Comparison of ENCODE assay signal across 14 cellular contexts in the genomic region with DNA sequence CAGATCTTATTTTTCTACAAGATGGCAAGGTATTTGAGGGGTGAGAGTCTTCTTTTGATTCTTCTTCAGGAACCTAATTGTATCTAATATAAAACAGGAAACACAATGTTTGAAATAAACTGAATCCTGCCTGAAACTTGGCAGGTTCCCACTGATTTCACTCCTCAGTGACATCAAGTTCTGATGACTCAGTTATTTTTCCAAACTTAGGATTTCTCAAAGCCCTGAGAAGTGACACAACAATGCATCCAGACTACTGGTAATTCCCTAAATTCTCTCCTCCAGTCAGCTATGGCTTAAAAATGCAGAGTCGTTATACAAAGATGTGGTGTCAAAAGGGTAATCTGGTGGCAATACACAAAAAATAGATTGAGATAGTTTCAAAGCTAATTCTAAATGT.
DNase-seq lines count a peak whose midpoint lies in the region; ATAC-seq and TF ChIP-seq lines count a peak whose summit lies in the region.
"Had no signal": no experiment of that assay in that cellular context is flagged by ENCODE, and none has a peak within 500 bp of the region (broad histone marks: within the 10 kb centered on the region; RNA-seq: fewer than 3 reads in every experiment).

No MANE protein-coding gene starts in this region.

- H2BK12ac ChIP-seq in mesenchymal stem cell (ENCODE audit: low read length in 2 of 2) = no peak overlapping the region

- 22 to 63% methylated on average over 1 of the region's 1 CpG for WGBS in esophagus, 2 donors
- no CpG with 5 or more reads among the region's 1 CpG for WGBS in mesenchymal stem cell

- H3K23ac ChIP-seq in mesenchymal stem cell (ENCODE audit: low read length in 2 of 2) = no peak overlapping the region

- H3K9me3 ChIP-seq in Panc1 (ENCODE audit: control insufficient read depth, insufficient read depth, low read depth, low read length) (no peaks in the 10 kb centered on the region), esophagus (ENCODE audit: control insufficient read depth in 2 of 2, insufficient read depth in 1 of 2, low read depth in 1 of 2, low read length in 1 of 2) (no peaks in the 10 kb centered on the region), mesenchymal stem cell (ENCODE audit: control insufficient read depth, low read length) (no peaks in the 10 kb centered on the region)

- H3K4me2 ChIP-seq in mesenchymal stem cell (ENCODE audit: low read length, poor library complexity, severe bottlenecking) = no peak overlapping the region

- no peak overlapping the region for H2BK120ac ChIP-seq in mesenchymal stem cell (ENCODE audit: low read depth, low read length)

- no peak overlapping the region for H3K4ac ChIP-seq in mesenchymal stem cell (ENCODE audit: low read depth in 1 of 2, low read length in 2 of 2)

- POLR2A ChIA-PET in Panc1 (lab: Charles Lee) = no interaction called here

- in situ Hi-C loops in Panc1 (cut with HindIII; ENCODE audit: low pct_unique_long_range_greater_than_20kb, low sequenced_read_pairs) = no loop called here

- no peak for ATAC-seq in Panc1
- no peak for ATAC-seq in HG03175 (IDR thresholded peaks at IDR 0.05; ENCODE audit: unreplicated experiment)
- no peak for ATAC-seq in HG02840 (IDR thresholded peaks at IDR 0.05; ENCODE audit: low FRiP score, unreplicated experiment)
- ATAC-seq: activated naive CD4-positive, alpha-beta T cell treated with anti-CD3 and anti-CD28 coated beads, Interleukin-2, amount 50 U/mL, for 72 hours; naive thymus-derived CD4-positive, alpha-beta T cell had no signal

- H3K27ac ChIP-seq in Panc1 (ENCODE audit: low read length) = peak overlapping the region; percentile 14; the same call in 1 of the 2 replicates
- H3K27ac ChIP-seq in esophagus (ENCODE audit: low read depth in 2 of 2, low read length in 1 of 2) = peak overlapping the region; percentile 86 to 96
- H3K27ac ChIP-seq in mesenchymal stem cell (ENCODE audit: low read length, poor library complexity, severe bottlenecking) = no peak overlapping the region
- peak overlapping the region in 6 of 59 donors; percentile 3 to 67 (median 12) for H3K27ac ChIP-seq in dorsolateral prefrontal cortex

- no peak overlapping the region for H3K18ac ChIP-seq in mesenchymal stem cell (ENCODE audit: low read depth in 1 of 2, low read length in 2 of 2)

- peaks cover 15% of the 10 kb centered on the region for H3K79me1 ChIP-seq in mesenchymal stem cell (replicated peaks; ENCODE audit: low read length, poor library complexity, severe bottlenecking)

- H4K91ac ChIP-seq in mesenchymal stem cell (ENCODE audit: low read length) = no peak overlapping the region

- TF ChIP-seq CTCF in Panc1 (IDR thresholded peaks at IDR 0.05) (no peak), dorsolateral prefrontal cortex (IDR thresholded peaks at IDR 0.05 in 54 of 56, conservative IDR thresholded peaks at IDR 0.05 in 2 of 56; ENCODE audit: low read depth in 1 of 56, partially characterized antibody in 56 of 56) (no peak)

- H2BK15ac ChIP-seq in mesenchymal stem cell (ENCODE audit: low read depth, poor library complexity, severe bottlenecking) = no peak overlapping the region

- intact Hi-C loops in Panc1 (cut with micrococcal nuclease; ENCODE audit: unreplicated experiment) = no loop called here
- intact Hi-C loops in dorsolateral prefrontal cortex (cut with DNase I) = no loop called here

- no peak overlapping the region for H3K9ac ChIP-seq in mesenchymal stem cell (ENCODE audit: low read length)

- no peak overlapping the region for H4K8ac ChIP-seq in mesenchymal stem cell (ENCODE audit: low read length)

- peaks cover under 1% of the 10 kb centered on the region for H3K36me3 ChIP-seq in Panc1 (ENCODE audit: control insufficient read depth, insufficient read depth, low read length)
- H3K36me3 ChIP-seq in esophagus (ENCODE audit: control insufficient read depth in 2 of 2, insufficient read depth in 2 of 2, low read length in 1 of 2) = peaks cover 0 to 4% of the 10 kb centered on the region in 2 donors
- H3K36me3 ChIP-seq in mesenchymal stem cell (ENCODE audit: control insufficient read depth in 1 of 2, insufficient read depth in 2 of 2, low read depth in 1 of 2, low read length in 2 of 2) = peaks cover 0 to 4% of the 10 kb centered on the region in 2 experiments

- DNase-seq in AG08395 (ENCODE audit: low spot score) = peak; percentile 80
- no peak for DNase-seq in Panc1 (ENCODE audit: low read depth, low spot score)
- peak; percentile 65 for DNase-seq in mesenchymal stem cell
- DNase-seq in SHP77 treated with DMSO at 0.1 percent for 48 hours (lab: John Stamatoyannopoulos, UW) = no peak
- no peak for DNase-seq in dorsolateral prefrontal cortex
- DNase-seq: activated CD4-positive, CD25-positive, alpha-beta regulatory T cell treated with anti-CD3 and anti-CD28 coated beads, Interleukin-2, amount 50 U/mL, for 72 hours; CD4-positive, CD25-positive, alpha-beta regulatory T cell; head of caudate nucleus; naive thymus-derived CD4-positive, alpha-beta T cell; NCI-H1048 had no signal

- H3K4me3 ChIP-seq in Panc1 (ENCODE audit: low read depth in 2 of 2, low read length in 2 of 2) (no peak overlapping the region), esophagus (ENCODE audit: low read depth in 1 of 2, low read length in 2 of 2) (no peak overlapping the region), mesenchymal stem cell (ENCODE audit: insufficient read depth in 1 of 2, low read depth in 1 of 2, low read length in 2 of 2) (no peak overlapping the region), dorsolateral prefrontal cortex (no peak overlapping the region)

- H3K27me3 ChIP-seq in Panc1 (ENCODE audit: control insufficient read depth, insufficient read depth, low read length) = no peaks in the 10 kb centered on the region
- no peaks in the 10 kb centered on the region for H3K27me3 ChIP-seq in esophagus (ENCODE audit: control insufficient read depth in 1 of 2, insufficient read depth in 2 of 2, low read length in 2 of 2)
- no peaks in the 10 kb centered on the region for H3K27me3 ChIP-seq in mesenchymal stem cell (ENCODE audit: control insufficient read depth in 1 of 2, insufficient read depth in 1 of 2, low read length in 2 of 2)
- H3K27me3 ChIP-seq in dorsolateral prefrontal cortex = no peaks in the 10 kb centered on the region

- H3K4me1 ChIP-seq in Panc1 (ENCODE audit: control insufficient read depth, insufficient read depth, low read length) = peaks cover 24% of the 10 kb centered on the region
- H3K4me1 ChIP-seq in esophagus (ENCODE audit: control insufficient read depth in 2 of 2, insufficient read depth in 2 of 2, low read length in 1 of 2) = peaks cover 0 to 8% of the 10 kb centered on the region in 2 donors
- H3K4me1 ChIP-seq in mesenchymal stem cell (ENCODE audit: control insufficient read depth, insufficient read depth, low read depth, low read length) = peaks cover 2% of the 10 kb centered on the region

- BruUV-seq in Panc1 (replicated peaks; lab: Mats Ljungman, UMichigan) = no TSS peak

- no peak overlapping the region for H2AFZ ChIP-seq in mesenchymal stem cell (ENCODE audit: low read depth, low read length)

- no peak overlapping the region for H2AK5ac ChIP-seq in mesenchymal stem cell (ENCODE audit: low read length, severe bottlenecking)

- no peak overlapping the region for H2BK5ac ChIP-seq in mesenchymal stem cell (ENCODE audit: low read depth, low read length, poor library complexity, severe bottlenecking)

- H3K14ac ChIP-seq in mesenchymal stem cell (ENCODE audit: low read length in 2 of 2) = no peak overlapping the region

- CTCF ChIA-PET in Panc1 (lab: Charles Lee) = no interaction called here

Comparison
In these comparisons a context has a peak if more than half of its experiments do, and no peak if none do; other contexts are left out.
1. DNase-seq: peak in AG08395 (single experiment) and mesenchymal stem cell (single experiment); none in Panc1 (single experiment), SHP77 treated with DMSO at 0.1 percent for 48 hours (single experiment) and dorsolateral prefrontal cortex (0 of 10).